12 cellular contexts compared by ENCODE assay signal in the genomic region with DNA sequence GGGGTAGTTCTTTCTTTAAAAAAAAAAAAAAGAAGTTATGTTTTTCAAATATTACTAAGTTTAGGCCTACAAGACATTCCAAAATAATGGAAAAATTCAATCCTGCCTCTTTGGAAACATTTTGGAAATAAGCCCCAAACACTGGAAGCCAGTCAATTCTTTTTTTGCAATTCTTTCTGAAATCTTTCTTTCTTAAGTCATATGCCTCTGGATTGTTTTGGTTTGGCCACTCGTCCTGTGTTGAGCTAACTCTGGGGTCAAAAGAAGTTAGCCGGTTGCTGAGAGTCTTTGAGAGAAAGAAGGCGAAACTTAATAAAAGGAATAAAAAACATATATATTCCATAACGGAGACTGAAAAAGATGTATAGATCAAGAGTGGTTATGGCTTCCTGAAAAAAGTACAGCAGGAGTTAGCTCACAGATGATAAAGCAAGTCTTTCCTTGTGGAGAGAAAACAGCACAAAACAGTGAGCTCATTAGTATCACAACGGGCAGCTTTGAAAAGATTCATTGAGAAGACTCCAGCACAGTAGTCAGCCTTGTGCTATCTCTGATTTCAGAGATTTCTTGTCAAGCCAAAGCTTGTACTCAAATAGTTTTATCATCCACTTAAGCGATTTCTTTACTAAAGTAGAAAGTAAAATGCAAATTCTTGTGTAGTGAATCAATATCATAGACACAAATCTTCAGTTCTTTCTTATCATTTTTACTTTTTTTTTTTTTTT.
DNase-seq lines count a peak whose midpoint lies in the region; ATAC-seq, FAIRE-seq and TF ChIP-seq lines count a peak whose summit lies in the region.
"Had no signal": no experiment of that assay in that cellular context is flagged by ENCODE, and none has a peak within 500 bp of the region (broad histone marks: within the 10 kb centered on the region; RNA-seq: fewer than 3 reads in every experiment).

No MANE protein-coding gene starts in this region.

- FAIRE-seq in GM12891 (lab: Jason Lieb, UNC) = no peak

- no peak overlapping the region for H3K4me3 Mint-ChIP-seq in nephron

- H3K4me1 Mint-ChIP-seq in nephron = peaks cover 19% of the 10 kb centered on the region

- H3K27me3 ChIP-seq in ascending aorta (no peaks in the 10 kb centered on the region), uterus (no peaks in the 10 kb centered on the region)

- TF ChIP-seq CTCF in ascending aorta (IDR thresholded peaks at IDR 0.05) (no peak), fibroblast of villous mesenchyme (IDR thresholded peaks at IDR 0.05; ENCODE audit: insufficient read depth, low read depth, low read length) (no peak), nephron (IDR thresholded peaks at IDR 0.05; ENCODE audit: unreplicated experiment in 3 of 3) (no peak), uterus (IDR thresholded peaks at IDR 0.05) (no peak)

- TF ChIP-seq POLR2A in uterus (IDR thresholded peaks at IDR 0.05) (no peak), GM12891 (IDR thresholded peaks at IDR 0.05; ENCODE audit: low read depth, low read length) (no peak)

- no peaks in the 10 kb centered on the region for H3K9me3 Mint-ChIP-seq in nephron

- H3K4me3 ChIP-seq in ascending aorta (no peak overlapping the region), fibroblast of villous mesenchyme (ENCODE audit: low read depth, low read length) (no peak overlapping the region), uterus (no peak overlapping the region)
- H3K4me3 ChIP-seq: right lobe of liver had no signal

- peaks cover 0 to 12% of the 10 kb centered on the region in 2 donors for H3K36me3 ChIP-seq in ascending aorta
- H3K36me3 ChIP-seq in uterus = no peaks in the 10 kb centered on the region
- H3K36me3 ChIP-seq: right lobe of liver had no signal

- H3K9me3 ChIP-seq in ascending aorta = no peaks in the 10 kb centered on the region
- H3K9me3 ChIP-seq in uterus = no peaks in the 10 kb centered on the region
- H3K9me3 ChIP-seq: right lobe of liver had no signal

- intact Hi-C loops in ascending aorta (cut with DNase I) = no loop called here
- intact Hi-C loops in uterus (cut with DNase I; ENCODE audit: low total_unique reads) = no loop called here

- peak overlapping the region; percentile 41 to 91 (median 67) for H3K27ac Mint-ChIP-seq in nephron

- peaks cover 2 to 13% of the 10 kb centered on the region in 2 donors for H3K4me1 ChIP-seq in ascending aorta
- no peaks in the 10 kb centered on the region for H3K4me1 ChIP-seq in uterus
- H3K4me1 ChIP-seq: right lobe of liver had no signal

- H3K27ac ChIP-seq in ascending aorta = peak overlapping the region; percentile 66 to 79
- H3K27ac ChIP-seq in uterus = peak overlapping the region; percentile 62 to 69
- H3K27ac ChIP-seq: KMS-11, right lobe of liver had no signal

- H3K36me3 Mint-ChIP-seq in nephron (ENCODE audit: low read depth) = peaks cover 20% of the 10 kb centered on the region

- ATAC-seq in HG03520 (IDR thresholded peaks at IDR 0.05; ENCODE audit: unreplicated experiment) = no peak
- ATAC-seq: activated CD4-positive, CD25-positive, alpha-beta regulatory T cell treated with anti-CD3 and anti-CD28 coated beads, Interleukin-2, amount 50 U/mL, for 24 hours had no signal

- DNase-seq in ascending aorta (ENCODE audit: low spot score in 2 of 2) (no peak), fibroblast of villous mesenchyme (ENCODE audit: low read depth) (peak; percentile 39), uterus (no peak), GM12891 (ENCODE audit: insufficient read length, low spot score) (no peak)
- DNase-seq in stimulated activated naive CD4-positive, alpha-beta T cell (lab: John Stamatoyannopoulos, UW) = no peak
- DNase-seq: DMS 273 treated with DMSO at 0.1 percent for 48 hours; effector memory CD4-positive, alpha-beta T cell; right lobe of liver had no signal

- no peaks in the 10 kb centered on the region for H3K27me3 Mint-ChIP-seq in nephron (ENCODE audit: low read depth)

TF ChIP-seq in GM12891, 5 proteins besides CTCF, POLR2A, EP300 and RAD21:
- no peak for TF ChIP-seq SPI1 (IDR thresholded peaks at IDR 0.05; ENCODE audit: low read depth, low read length)
- TF ChIP-seq POLR2AphosphoS5 (IDR thresholded peaks at IDR 0.05; ENCODE audit: low read depth, low read length) = no peak
